Comparison of ENCODE assay signal across 23 cellular contexts in genomic region chr1:54223441-54224202, GRCh38. TPM values are rescaled to one million over a fixed set of nuclear protein-coding genes. Genes with fewer than 3 reads are reported as not detected.
DNase-seq lines count a peak whose midpoint lies in the region; ATAC-seq and TF ChIP-seq lines count a peak whose summit lies in the region.
"Had no signal": no experiment of that assay in that cellular context is flagged by ENCODE, and none has a peak within 500 bp of the region (broad histone marks: within the 10 kb centered on the region; RNA-seq: fewer than 3 reads in every experiment).

No MANE protein-coding gene starts in this region.

- H3K4me3 Mint-ChIP-seq in T-helper 17 cell (no peak overlapping the region), glutamatergic neuron (ENCODE audit: unreplicated experiment) (peak overlapping the region; percentile 59), progenitor cell of endocrine pancreas (ENCODE audit: low read depth) (no peak overlapping the region)
- H3K4me3 Mint-ChIP-seq: T-cell had no signal

- H3K27ac Mint-ChIP-seq in activated naive CD4-positive, alpha-beta T cell treated with anti-CD3 and anti-CD28 coated beads, Interleukin-2, amount 50 U/mL, for 72 hours: peak overlapping the region; percentile 48 to 70
- H3K27ac Mint-ChIP-seq in T-helper 17 cell (peak overlapping the region; percentile 90), glutamatergic neuron (ENCODE audit: unreplicated experiment) (peak overlapping the region; percentile 79), progenitor cell of endocrine pancreas (peak overlapping the region; percentile 51)

- CTCF ChIA-PET in RWPE1 (lab: Yijun Ruan, JAX): interaction anchor here (1.6 kb wide), 1 partner anchor 8 kb away, joined by 4 read pairs; no protein-coding TSS in a partner anchor

- H3K9me3 Mint-ChIP-seq in activated naive CD4-positive, alpha-beta T cell treated with anti-CD3 and anti-CD28 coated beads, Interleukin-2, amount 50 U/mL, for 72 hours: no peaks in the 10 kb centered on the region
- H3K9me3 Mint-ChIP-seq in glutamatergic neuron (ENCODE audit: unreplicated experiment) (peaks cover 53% of the 10 kb centered on the region), progenitor cell of endocrine pancreas (ENCODE audit: low read depth) (no peaks in the 10 kb centered on the region)
- H3K9me3 Mint-ChIP-seq: T-cell had no signal

- TF ChIP-seq CTCF in glutamatergic neuron (IDR thresholded peaks at IDR 0.05; ENCODE audit: partially characterized antibody, unreplicated experiment) (no peak), progenitor cell of endocrine pancreas (IDR thresholded peaks at IDR 0.05; ENCODE audit: unreplicated experiment) (no peak), RWPE1 (conservative IDR thresholded peaks at IDR 0.05; ENCODE audit: low read depth) (no peak)

- H3K27ac ChIP-seq in RWPE1: no peak overlapping the region; the same call in 1 of the 2 replicates
- H3K27ac ChIP-seq: ascending aorta, lower lobe of right lung, SJCRH30, WERI-Rb-1 had no signal

- POLR2A ChIA-PET in RWPE1 (lab: Yijun Ruan, JAX; ENCODE audit: low non-redundant PET): no interaction called here

- H3K27me3 Mint-ChIP-seq in T-helper 17 cell (no peaks in the 10 kb centered on the region), glutamatergic neuron (ENCODE audit: unreplicated experiment) (peaks cover 55% of the 10 kb centered on the region), progenitor cell of endocrine pancreas (no peaks in the 10 kb centered on the region)
- H3K27me3 Mint-ChIP-seq: T-cell had no signal

- ATAC-seq in activated naive CD4-positive, alpha-beta T cell treated with anti-CD3 and anti-CD28 coated beads, Interleukin-2, amount 50 U/mL, for 72 hours: no peak
- no peak for ATAC-seq in T-helper 17 cell
- ATAC-seq: Panc1, T-cell had no signal

- no peak for DNase-seq in activated naive CD4-positive, alpha-beta T cell treated with anti-CD3 and anti-CD28 coated beads, Interleukin-2, amount 50 U/mL, for 72 hours (ENCODE audit: low spot score in 2 of 2)
- no peak for DNase-seq in activated naive CD4-positive, alpha-beta T cell (lab: John Stamatoyannopoulos, UW)
- DNase-seq in T-helper 17 cell (no peak), glutamatergic neuron (no peak), progenitor cell of endocrine pancreas (ENCODE audit: low spot score, unreplicated experiment) (no peak), RWPE1 (ENCODE audit: low spot score) (no peak), NCI-H345 treated with DMSO at 0.1 percent for 48 hours (lab: John Stamatoyannopoulos, UW; ENCODE audit: unreplicated experiment) (no peak)
- no peak for DNase-seq in stimulated activated CD4-positive, alpha-beta T cell treated with anti-CD3 and anti-CD28 coated beads, Interleukin-12 subunit alpha, Interleukin-12 subunit beta, amount 100 ng/mL, for 4 hours
- DNase-seq: activated CD4-positive, alpha-beta T cell treated with anti-CD3 and anti-CD28 coated beads, Interleukin-2, amount 50 U/mL, for 1 hour; activated CD8-positive, alpha-beta memory T cell treated with anti-CD3 and anti-CD28 coated beads, Interleukin-2, amount 50 U/mL, for 48 hours; activated gamma-delta T cell treated with Interleukin-2 at 50 U/mL for 16 hours; Calu3; KBM-7; kidney; lower lobe of right lung; MM.1S; NCI-H1417 treated with DMSO at 0.1 percent for 48 hours; NCI-H510A treated with DMSO at 0.1 percent for 48 hours; SJCRH30; T-cell; WERI-Rb-1 had no signal

- no peaks in the 10 kb centered on the region for H3K9me3 ChIP-seq in T-helper 17 cell (ENCODE audit: control insufficient read depth, low read length, poor library complexity, severe bottlenecking)
- H3K9me3 ChIP-seq: ascending aorta, lower lobe of right lung, SJCRH30 had no signal

- H3K36me3 Mint-ChIP-seq in activated naive CD4-positive, alpha-beta T cell treated with anti-CD3 and anti-CD28 coated beads, Interleukin-2, amount 50 U/mL, for 72 hours: no peaks in the 10 kb centered on the region
- H3K36me3 Mint-ChIP-seq in T-helper 17 cell (ENCODE audit: low read depth): peaks cover under 1% of the 10 kb centered on the region
- peaks cover 4% of the 10 kb centered on the region for H3K36me3 Mint-ChIP-seq in glutamatergic neuron (ENCODE audit: unreplicated experiment)
- H3K36me3 Mint-ChIP-seq in progenitor cell of endocrine pancreas (ENCODE audit: insufficient read depth): peaks cover 15% of the 10 kb centered on the region

- H3K4me1 Mint-ChIP-seq in T-helper 17 cell (peaks cover 8% of the 10 kb centered on the region), glutamatergic neuron (ENCODE audit: low read depth, unreplicated experiment) (peaks cover 59% of the 10 kb centered on the region), progenitor cell of endocrine pancreas (ENCODE audit: low read depth) (no peaks in the 10 kb centered on the region)

RNA-seq across cellular contexts. Expression of gene MRPL37, which starts 23.7 kb away (rescaled TPM):
- 100 to 1,000 TPM; 169 to 186 TPM for total RNA-seq in activated naive CD4-positive, alpha-beta T cell treated with anti-CD3 and anti-CD28 coated beads, Interleukin-2, amount 50 U/mL, for 72 hours
- 10 to 100 TPM; 25.7 to 29.8 TPM for total RNA-seq in T-helper 17 cell
- total RNA-seq in glutamatergic neuron (ENCODE audit: unreplicated experiment): 50.9 TPM
- 61.9 and 62.2 TPM in 2 replicates for total RNA-seq in progenitor cell of endocrine pancreas

RNA-seq across cellular contexts. Expression of gene CYB5RL, which starts 23.8 kb away (rescaled TPM):
- total RNA-seq in activated naive CD4-positive, alpha-beta T cell treated with anti-CD3 and anti-CD28 coated beads, Interleukin-2, amount 50 U/mL, for 72 hours: 10 to 100 TPM; 11.7 to 12.1 TPM
- total RNA-seq in T-helper 17 cell (1 to 10 TPM; 2.9 to 4.6 TPM), glutamatergic neuron (ENCODE audit: unreplicated experiment) (6.8 TPM), progenitor cell of endocrine pancreas (9.0 and 11.6 TPM in 2 replicates)
